5 cellular contexts compared by ENCODE assay signal in the genomic region with DNA sequence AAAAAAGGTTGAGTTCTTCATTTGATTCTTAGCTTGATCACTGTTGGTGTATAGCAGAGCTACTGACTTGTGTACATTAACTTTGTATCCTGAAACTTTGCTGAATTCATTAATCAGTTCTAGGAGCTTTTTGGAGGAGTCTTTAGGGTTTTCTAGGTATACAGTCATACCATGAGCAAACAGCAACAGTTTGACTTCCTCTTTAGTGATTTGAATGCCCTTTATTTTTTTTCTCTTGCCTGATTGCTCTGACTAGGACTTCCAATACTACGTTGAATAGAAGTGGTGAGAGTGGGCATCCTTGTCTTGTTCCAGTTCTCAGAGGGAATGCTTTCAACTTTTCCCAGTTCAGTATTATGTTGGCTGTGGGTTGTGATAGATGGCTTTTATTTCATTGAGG. TPM values are rescaled to one million over a fixed set of nuclear protein-coding genes. Genes with fewer than 3 reads are reported as not detected.
"Had no signal": no experiment of that assay in that cellular context is flagged by ENCODE, and none has a peak within 500 bp of the region (broad histone marks: within the 10 kb centered on the region; RNA-seq: fewer than 3 reads in every experiment).

No MANE protein-coding gene starts in this region.

RNA-seq across cellular contexts. Expression of a gene that starts 22.0 kb away (rescaled TPM):
- polyA plus RNA-seq: heart left ventricle; hepatocyte; immature natural killer cell; liver; naive thymus-derived CD4-positive, alpha-beta T cell had no signal
